ENCODE assay signal across 10 cellular contexts in the genomic region with DNA sequence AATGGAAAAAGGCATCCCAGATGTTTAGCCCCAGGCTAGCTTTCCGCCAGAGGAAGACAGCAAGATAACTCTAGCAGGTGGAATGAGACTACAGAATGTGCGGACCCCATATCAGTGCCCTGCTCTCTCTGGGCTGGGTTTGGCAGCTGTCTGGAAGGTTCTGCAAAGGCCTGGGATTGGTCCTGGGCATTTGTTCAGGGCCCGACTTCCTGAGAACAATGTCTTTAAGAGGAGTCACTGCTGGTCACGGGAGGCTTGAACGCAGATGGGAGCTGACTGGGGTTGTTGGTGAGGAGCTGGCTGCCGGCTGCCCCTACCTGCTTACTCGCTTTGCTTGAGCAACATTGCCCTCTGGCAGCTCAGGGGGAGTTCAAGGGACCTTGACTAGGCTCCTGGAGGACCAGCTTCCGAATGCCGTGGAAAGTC.
A peak's percentile ranks its signal among the peaks of the same experiment; 100 is the strongest.
DNase-seq lines count a peak whose midpoint lies in the region; ATAC-seq and TF ChIP-seq lines count a peak whose summit lies in the region.
"Had no signal": no experiment of that assay in that cellular context is flagged by ENCODE, and none has a peak within 500 bp of the region (broad histone marks: within the 10 kb centered on the region; RNA-seq: fewer than 3 reads in every experiment).

No MANE protein-coding gene starts in this region.

- no peak overlapping the region for H3K14ac ChIP-seq in trophoblast cell (ENCODE audit: low read length)

- DNase-seq in EH (ENCODE audit: low read depth) (peak; percentile 79), RWPE2 (ENCODE audit: low spot score) (no peak), fibroblast of mammary gland (ENCODE audit: low read depth) (peak; percentile 77), trophoblast cell (peak; percentile 9 to 28), hepatocyte (ENCODE audit: low spot score) (no peak)
- DNase-seq: activated CD4-positive, alpha-beta memory T cell treated with anti-CD3 and anti-CD28 coated beads for 36 hours; stimulated activated naive CD8-positive, alpha-beta T cell treated with anti-CD3 and anti-CD28 coated beads, Interleukin-15, amount 100 ng/mL, for 72 hours had no signal

- H3K36me3 ChIP-seq in RWPE2 (ENCODE audit: low read depth) (peaks cover 33% of the 10 kb centered on the region), trophoblast cell (ENCODE audit: control insufficient read depth in 1 of 2, insufficient read depth in 2 of 2, low read length in 2 of 2) (peaks cover 0 to 2% of the 10 kb centered on the region in 2 experiments), hepatocyte (replicated peaks; ENCODE audit: insufficient read depth, low read depth) (peaks cover 5% of the 10 kb centered on the region)

- WGBS in trophoblast cell (ENCODE audit: extremely low coverage, insufficient coverage, insufficient read length): no CpG with 5 or more reads among the region's 9 CpGs
- 78% methylated on average over 9 of the region's 9 CpGs for WGBS in hepatocyte (ENCODE audit: low lambda C conversion rate, missing lambda C conversion rate)

- no peak overlapping the region for H4K91ac ChIP-seq in trophoblast cell (ENCODE audit: low read depth, low read length)

- H3K4me3 ChIP-seq in RWPE2 (ENCODE audit: severe bottlenecking) (no peak overlapping the region), fibroblast of mammary gland (ENCODE audit: control insufficient read depth, low read depth, low read length) (no peak overlapping the region), trophoblast cell (ENCODE audit: low read depth, low read length) (no peak overlapping the region), hepatocyte (no peak overlapping the region)

- H3K9me3 ChIP-seq in RWPE2 (ENCODE audit: severe bottlenecking): no peaks in the 10 kb centered on the region
- peaks cover 5% of the 10 kb centered on the region for H3K9me3 ChIP-seq in trophoblast cell (ENCODE audit: insufficient read depth, low read depth, low read length)
- H3K9me3 ChIP-seq in hepatocyte (ENCODE audit: low read depth): peaks cover 5% of the 10 kb centered on the region

- no peak overlapping the region for H3K23ac ChIP-seq in trophoblast cell (ENCODE audit: low read length)

- H3K4ac ChIP-seq in trophoblast cell (ENCODE audit: low read depth, low read length): no peak overlapping the region

- H3K18ac ChIP-seq in trophoblast cell (ENCODE audit: low read length): no peak overlapping the region

- no peak overlapping the region for H2BK120ac ChIP-seq in trophoblast cell (ENCODE audit: insufficient read depth, low read length, poor library complexity)

- H3K79me1 ChIP-seq in trophoblast cell (ENCODE audit: low read length): no peaks in the 10 kb centered on the region

- H2AFZ ChIP-seq in trophoblast cell (ENCODE audit: insufficient read depth, low read length, poor library complexity) (no peak overlapping the region), hepatocyte (no peak overlapping the region)

- H2BK12ac ChIP-seq in trophoblast cell (ENCODE audit: low read length): no peak overlapping the region

- ATAC-seq in RWPE2 (ENCODE audit: low read depth) (peak; percentile 65), GM18907 (IDR thresholded peaks at IDR 0.05; ENCODE audit: unreplicated experiment) (no peak), HG03175 (IDR thresholded peaks at IDR 0.05; ENCODE audit: unreplicated experiment) (no peak), GM21723 (IDR thresholded peaks at IDR 0.05; ENCODE audit: unreplicated experiment) (no peak)
- ATAC-seq: stimulated activated naive CD8-positive, alpha-beta T cell treated with anti-CD3 and anti-CD28 coated beads, Interleukin-15, amount 100 ng/mL, for 72 hours had no signal

- no peak overlapping the region for H2AK5ac ChIP-seq in trophoblast cell (ENCODE audit: low read length)

- H3K27ac ChIP-seq in RWPE2 (ENCODE audit: poor library complexity, severe bottlenecking) (peak overlapping the region; percentile 90), trophoblast cell (ENCODE audit: low read depth, low read length) (no peak overlapping the region), hepatocyte (no peak overlapping the region)

- H3K79me2 ChIP-seq in trophoblast cell (ENCODE audit: control insufficient read depth, insufficient read depth, low read length, poor library complexity): no peaks in the 10 kb centered on the region
- H3K79me2 ChIP-seq in hepatocyte: peaks cover 36% of the 10 kb centered on the region

- H3K27me3 ChIP-seq in RWPE2 (ENCODE audit: insufficient read depth, poor library complexity, severe bottlenecking) (no peaks in the 10 kb centered on the region), trophoblast cell (ENCODE audit: insufficient read depth, low read length) (no peaks in the 10 kb centered on the region), hepatocyte (no peaks in the 10 kb centered on the region)

- TF ChIP-seq CTCF in RWPE2 (IDR thresholded peaks at IDR 0.05; ENCODE audit: poor library complexity, severe bottlenecking) (no peak), fibroblast of mammary gland (conservative IDR thresholded peaks at IDR 0.05; ENCODE audit: control insufficient read depth, insufficient read depth, low read depth, low read length) (no peak), hepatocyte (IDR thresholded peaks at IDR 0.05; ENCODE audit: poor library complexity) (no peak)

- no peak overlapping the region for H4K8ac ChIP-seq in trophoblast cell (ENCODE audit: low read depth, low read length)

- H3K4me2 ChIP-seq in trophoblast cell (ENCODE audit: low read length) (no peak overlapping the region), hepatocyte (no peak overlapping the region)

- H3K4me1 ChIP-seq in RWPE2 (ENCODE audit: insufficient read depth, poor library complexity, severe bottlenecking) (peaks cover 30% of the 10 kb centered on the region), trophoblast cell (ENCODE audit: control insufficient read depth in 1 of 2, insufficient read depth in 2 of 2, low read length in 2 of 2) (peaks cover 8 to 11% of the 10 kb centered on the region in 2 experiments), hepatocyte (ENCODE audit: insufficient read depth) (peaks cover 27% of the 10 kb centered on the region)

- H4K20me1 ChIP-seq in hepatocyte (ENCODE audit: insufficient read depth, poor library complexity, severe bottlenecking): peaks cover 13% of the 10 kb centered on the region

- no peak overlapping the region for H2BK5ac ChIP-seq in trophoblast cell (ENCODE audit: low read depth, low read length, poor library complexity)

- H3K9me2 ChIP-seq in hepatocyte (replicated peaks; ENCODE audit: insufficient read depth): no peaks in the 10 kb centered on the region

- H4K12ac ChIP-seq in trophoblast cell (ENCODE audit: low read depth, low read length): no peak overlapping the region

- H3K9ac ChIP-seq in trophoblast cell (ENCODE audit: low read length): no peak overlapping the region

Comparison
In these comparisons a context has a peak if more than half of its experiments do, and no peak if none do; other contexts are left out.
1. DNase-seq: peak in EH (single experiment), fibroblast of mammary gland (single experiment) and trophoblast cell (2 of 2); none in RWPE2 (single experiment) and hepatocyte (single experiment).